In genomic region chr1:103177146-103177850, GRCh38 we compare ENCODE assay signal across 22 cellular contexts.
A peak's percentile ranks its signal among the peaks of the same experiment; 100 is the strongest.
DNase-seq lines count a peak whose midpoint lies in the region; ATAC-seq, FAIRE-seq and TF ChIP-seq lines count a peak whose summit lies in the region.
"Had no signal": no experiment of that assay in that cellular context is flagged by ENCODE, and none has a peak within 500 bp of the region (broad histone marks: within the 10 kb centered on the region; RNA-seq: fewer than 3 reads in every experiment).

No MANE protein-coding gene starts in this region.

- POLR2A ChIA-PET in A549 (lab: Yijun Ruan, JAX), result no interaction called here

- no peak overlapping the region for H3K9ac ChIP-seq in GM23248

- H3F3A ChIP-seq in GM23248 (ENCODE audit: insufficient read depth), result peaks cover 4% of the 10 kb centered on the region; the same call in 1 of the 2 replicates

- TF ChIP-seq CTCF in A549 (IDR thresholded peaks at IDR 0.05), result no peak

- H3K4me3 ChIP-seq in A549, result no peak overlapping the region
- H3K4me3 ChIP-seq in GM23248, result no peak overlapping the region
- no peak overlapping the region for H3K4me3 ChIP-seq in SJSA1
- H3K4me3 ChIP-seq: MG63, PC-9 had no signal

- no peaks in the 10 kb centered on the region for H3K27me3 ChIP-seq in GM23248 (replicated peaks; ENCODE audit: insufficient read depth)
- no peaks in the 10 kb centered on the region for H3K27me3 ChIP-seq in SJSA1 (replicated peaks)
- H3K27me3 ChIP-seq: MG63 had no signal

- DNase-seq in A549 (ENCODE audit: low read depth in 1 of 2, low spot score in 1 of 2), result peak in 1 of 2 experiments; percentile 8
- peak; percentile 20 for DNase-seq in GM23248
- peak in 1 of 2 experiments; percentile 38 for DNase-seq in SJSA1 (ENCODE audit: low read depth in 1 of 2, low spot score in 2 of 2)
- DNase-seq in foreskin melanocyte, result peak; percentile 82
- DNase-seq in SHP77 treated with DMSO at 0.1 percent for 48 hours (lab: John Stamatoyannopoulos, UW), result no peak
- DNase-seq in NCI-H524 (lab: John Stamatoyannopoulos, UW), result no peak
- no peak for DNase-seq in DMS 273 treated with DMSO at 0.1 percent for 48 hours (lab: John Stamatoyannopoulos, UW)
- DNase-seq: C1 segment of cervical spinal cord; Caco-2; CD8-positive, alpha-beta T cell; DMS79 treated with DMSO at 0.1 percent for 48 hours; KG1; MG63; NCI-H2029; NCI-H446 treated with DMSO at 0.1 percent for 48 hours; NCI-H526 treated with DMSO at 0.1 percent for 48 hours; PC-9; SHP77; T-cell had no signal

- no peak for TF ChIP-seq POLR2A in A549 (IDR thresholded peaks at IDR 0.05; ENCODE audit: low read length)

- no peaks in the 10 kb centered on the region for H3K79me2 ChIP-seq in GM23248 (ENCODE audit: insufficient read depth)

- no peaks in the 10 kb centered on the region for H3K9me3 ChIP-seq in A549
- H3K9me3 ChIP-seq in GM23248 (ENCODE audit: low read depth), result no peaks in the 10 kb centered on the region
- no peaks in the 10 kb centered on the region for H3K9me3 ChIP-seq in SJSA1 (replicated peaks)
- H3K9me3 ChIP-seq: Caco-2, MG63 had no signal

- no peaks in the 10 kb centered on the region for H3K9me2 ChIP-seq in GM23248 (ENCODE audit: insufficient read depth)

- WGBS in A549 (ENCODE audit: missing lambda C conversion rate), result 20% methylated on average over 6 of the region's 6 CpGs
- 15 to 19% methylated on average over 6 of the region's 6 CpGs for WGBS in GM23248 (ENCODE audit: low coverage in 1 of 2, low lambda C conversion rate in 2 of 2, missing lambda C conversion rate in 2 of 2), 2 experiments

- peak overlapping the region; percentile 44 for H3K4me2 ChIP-seq in A549
- H3K4me2 ChIP-seq in GM23248 (ENCODE audit: unreplicated experiment), result no peak overlapping the region
- H3K4me2 ChIP-seq: PC-9 had no signal

- no peak for ATAC-seq in A549
- ATAC-seq: CD8-positive, alpha-beta T cell; T-cell had no signal

- CTCF ChIA-PET in A549 (lab: Yijun Ruan, JAX), result no interaction called here

- H3K36me3 ChIP-seq in GM23248 (ENCODE audit: low read depth), result no peaks in the 10 kb centered on the region
- H3K36me3 ChIP-seq in SJSA1, result no peaks in the 10 kb centered on the region
- H3K36me3 ChIP-seq: MG63 had no signal

- no peaks in the 10 kb centered on the region for H4K20me1 ChIP-seq in GM23248 (ENCODE audit: insufficient read depth)

- no peak for TF ChIP-seq EP300 in A549 (IDR thresholded peaks at IDR 0.05)

- FAIRE-seq in A549 (lab: Jason Lieb, UNC), result no peak
- FAIRE-seq: GM19239, H54 had no signal

- H3K27ac ChIP-seq in A549 (no peak overlapping the region), GM23248 (no peak overlapping the region), SJSA1 (peak overlapping the region; percentile 35; the same call in 1 of the 2 replicates)
- H3K27ac ChIP-seq: PC-9, RWPE1 had no signal

- in situ Hi-C loops in GM23248 (cut with MboI), result no loop called here

- peaks cover 13% of the 10 kb centered on the region; the same call in 1 of the 3 replicates for H3K4me1 ChIP-seq in A549
- H3K4me1 ChIP-seq in GM23248 (ENCODE audit: insufficient read depth), result peaks cover 20% of the 10 kb centered on the region; the same call in 1 of the 2 replicates
- peaks cover 34% of the 10 kb centered on the region for H3K4me1 ChIP-seq in SJSA1 (replicated peaks)
- H3K4me1 ChIP-seq: Caco-2 had no signal

- no peak overlapping the region for H2AFZ ChIP-seq in GM23248
- H2AFZ ChIP-seq: PC-9 had no signal

- TF ChIP-seq RAD21 in A549 (conservative IDR thresholded peaks at IDR 0.05 in 1 of 2, IDR thresholded peaks at IDR 0.05 in 1 of 2), result no peak

TF ChIP-seq in A549, 52 proteins besides CTCF, POLR2A, EP300 and RAD21:
- TF ChIP-seq NPAS2 (CRISPR knock-in tag; IDR thresholded peaks at IDR 0.05; ENCODE audit: borderline replicate concordance) (no peak), EHF (CRISPR knock-in tag; IDR thresholded peaks at IDR 0.05) (no peak), SMC3 (IDR thresholded peaks at IDR 0.05) (no peak), JUNB (IDR thresholded peaks at IDR 0.05) (no peak), JUN (IDR thresholded peaks at IDR 0.05) (no peak), ZNF302 (CRISPR knock-in tag; IDR thresholded peaks at IDR 0.05) (no peak), SREBF2 (IDR thresholded peaks at IDR 0.05) (no peak), CHD2 (IDR thresholded peaks at IDR 0.05; ENCODE audit: low read length, partially characterized antibody) (no peak), BHLHE40 (IDR thresholded peaks at IDR 0.05; ENCODE audit: low read depth, low read length) (no peak), CBX8 (IDR thresholded peaks at IDR 0.05) (no peak), RARB (CRISPR knock-in tag; IDR thresholded peaks at IDR 0.05) (no peak), ATOH8 (CRISPR knock-in tag; IDR thresholded peaks at IDR 0.05; ENCODE audit: low read depth) (no peak), MAFK (IDR thresholded peaks at IDR 0.05; ENCODE audit: partially characterized antibody) (no peak), ZC3H11A (IDR thresholded peaks at IDR 0.05) (no peak), PBX3 (IDR thresholded peaks at IDR 0.05) (no peak), FOSL2 (IDR thresholded peaks at IDR 0.05) (no peak), FOSL2 (CRISPR knock-in tag; IDR thresholded peaks at IDR 0.05) (no peak), E2F6 (IDR thresholded peaks at IDR 0.05; ENCODE audit: borderline replicate concordance, low read depth) (no peak), GATA3 (IDR thresholded peaks at IDR 0.05; ENCODE audit: borderline replicate concordance) (no peak)

Comparison
In these comparisons a context has a peak if more than half of its experiments do, and no peak if none do; other contexts are left out.
1. DNase-seq: peak in GM23248 (single experiment) and foreskin melanocyte (single experiment); none in SHP77 treated with DMSO at 0.1 percent for 48 hours (single experiment), NCI-H524 (0 of 2) and DMS 273 treated with DMSO at 0.1 percent for 48 hours (single experiment).